Comparison of ENCODE assay signal across 24 cellular contexts in the genomic region with DNA sequence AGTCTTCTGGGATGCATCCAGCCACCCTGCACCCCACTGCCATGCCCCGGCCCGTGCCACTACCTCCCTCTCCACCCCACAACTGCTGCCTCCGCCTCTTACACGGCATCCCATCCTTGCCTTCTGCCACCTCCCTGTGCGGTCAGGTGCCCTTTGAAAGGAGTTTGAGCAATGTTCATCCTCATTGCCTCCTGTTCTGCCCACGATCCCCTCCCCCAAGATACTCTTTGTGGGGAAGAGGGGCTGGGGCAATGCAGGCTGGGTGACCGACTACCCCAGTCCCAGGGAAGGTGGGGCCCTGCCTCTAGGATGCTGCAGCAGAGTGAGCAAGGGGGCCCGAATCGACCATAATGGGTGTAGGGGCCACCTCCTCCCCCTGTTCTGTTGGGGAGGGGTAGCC. TPM values are rescaled to one million over a fixed set of nuclear protein-coding genes. Genes with fewer than 3 reads are reported as not detected.
"Had no signal": no experiment of that assay in that cellular context is flagged by ENCODE, and none has a peak within 500 bp of the region (broad histone marks: within the 10 kb centered on the region; RNA-seq: fewer than 3 reads in every experiment).

No MANE protein-coding gene starts in this region.

- H3K9me3 Mint-ChIP-seq: endodermal cell; naive B cell; nephron; stimulated activated effector memory CD8-positive, alpha-beta T cell treated with anti-CD3 and anti-CD28 coated beads, Interleukin-12 subunit alpha, Interleukin-12 subunit beta, amount 100 ng/mL, for 72 hours had no signal

- DNase-seq: effector CD4-positive, alpha-beta T cell; endodermal cell; erythroblast; foreskin keratinocyte; left colon; left ventricle myocardium superior; mesenchymal stem cell; naive B cell; ovary; right cardiac atrium; small intestine; stimulated activated CD4-positive, alpha-beta T cell treated with anti-CD3 and anti-CD28 coated beads, Interleukin-4, amount 100 ng/mL, for 1 hour; stimulated activated CD8-positive, alpha-beta memory T cell treated with anti-CD3 and anti-CD28 coated beads, Interleukin-4, amount 100 ng/mL, for 48 hours; stimulated activated naive CD8-positive, alpha-beta T cell treated with anti-CD3 and anti-CD28 coated beads, Interleukin-15, Interleukin-2, amounts not matched to agents 100 U/mL and 50 U/mL, for 24 hours; tibial artery; upper lobe of left lung; uterus had no signal

- H3K36me3 ChIP-seq: ovary, uterus had no signal

- H3K36me3 Mint-ChIP-seq: stimulated activated effector memory CD8-positive, alpha-beta T cell treated with anti-CD3 and anti-CD28 coated beads, Interleukin-12 subunit alpha, Interleukin-12 subunit beta, amount 100 ng/mL, for 72 hours had no signal

- H3K4me1 ChIP-seq: suprapubic skin, tibial artery, upper lobe of left lung, uterus had no signal

- H3K4me3 Mint-ChIP-seq: endodermal cell; naive B cell; nephron; stimulated activated effector memory CD8-positive, alpha-beta T cell treated with anti-CD3 and anti-CD28 coated beads, Interleukin-12 subunit alpha, Interleukin-12 subunit beta, amount 100 ng/mL, for 72 hours had no signal

- H3K27ac ChIP-seq: coronary artery, foreskin keratinocyte, ovary, suprapubic skin, tibial artery, upper lobe of left lung, uterus had no signal

- H3K9me3 ChIP-seq: ovary, suprapubic skin, tibial artery, upper lobe of left lung, uterus had no signal

- ATAC-seq: foreskin keratinocyte; left colon; left ventricle myocardium superior; right cardiac atrium; stimulated activated effector memory CD8-positive, alpha-beta T cell treated with anti-CD3 and anti-CD28 coated beads, Interleukin-12 subunit alpha, Interleukin-12 subunit beta, amount 100 ng/mL, for 72 hours; stimulated activated naive CD8-positive, alpha-beta T cell treated with anti-CD3 and anti-CD28 coated beads, Interleukin-15, Interleukin-2, amounts not matched to agents 100 U/mL and 50 U/mL, for 24 hours had no signal

- H3K27me3 ChIP-seq: foreskin keratinocyte, ovary, suprapubic skin, tibial artery, upper lobe of left lung, uterus had no signal

- H3K4me1 Mint-ChIP-seq: endodermal cell; naive B cell; nephron; stimulated activated effector memory CD8-positive, alpha-beta T cell treated with anti-CD3 and anti-CD28 coated beads, Interleukin-12 subunit alpha, Interleukin-12 subunit beta, amount 100 ng/mL, for 72 hours had no signal

- H3K27ac Mint-ChIP-seq: endodermal cell; naive B cell; nephron; stimulated activated effector memory CD8-positive, alpha-beta T cell treated with anti-CD3 and anti-CD28 coated beads, Interleukin-12 subunit alpha, Interleukin-12 subunit beta, amount 100 ng/mL, for 72 hours had no signal

- H3K4me3 ChIP-seq: coronary artery, lung, ovary, suprapubic skin, tibial artery, upper lobe of left lung, uterus had no signal

RNA-seq across cellular contexts. Expression of gene MFSD2B, which starts 8.4 kb away (rescaled TPM):
- total RNA-seq: kidney epithelial cell, left ventricle myocardium superior, posterior vena cava had no signal
